8 cellular contexts compared by ENCODE assay signal in the genomic region with DNA sequence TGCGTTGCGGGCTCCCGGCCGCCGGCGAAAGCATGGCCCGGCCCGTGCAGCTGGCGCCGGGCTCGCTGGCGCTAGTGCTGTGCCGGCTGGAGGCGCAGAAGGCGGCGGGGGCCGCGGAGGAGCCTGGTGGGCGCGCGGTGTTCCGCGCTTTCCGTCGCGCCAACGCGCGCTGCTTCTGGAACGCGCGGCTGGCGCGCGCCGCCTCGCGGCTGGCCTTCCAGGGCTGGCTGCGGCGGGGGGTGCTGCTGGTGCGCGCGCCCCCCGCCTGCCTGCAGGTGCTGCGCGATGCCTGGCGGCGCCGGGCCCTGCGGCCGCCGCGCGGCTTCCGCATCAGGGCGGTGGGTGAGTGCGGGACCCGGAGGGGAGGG. TPM values are rescaled to one million over a fixed set of nuclear protein-coding genes. Genes with fewer than 3 reads are reported as not detected.
DNase-seq lines count a peak whose midpoint lies in the region; ATAC-seq, FAIRE-seq and TF ChIP-seq lines count a peak whose summit lies in the region.
"Not testable (repeated sequence)": the region's sequence is repeated elsewhere in the genome, so short reads cannot be mapped to it uniquely, and the experiment has no call there.

No MANE protein-coding gene starts in this region.

- not testable (repeated sequence) for H2BK12ac ChIP-seq in H1 (ENCODE audit: low read depth, low read length)

- H3K27ac Mint-ChIP-seq in GM23338, WTC11: not testable (repeated sequence)

- peaks cover 18% of the 10 kb centered on the region for H3K27me3 Mint-ChIP-seq in GM23338 (ENCODE audit: insufficient read depth, low read depth, poor library complexity)
- peaks cover 30% of the 10 kb centered on the region for H3K27me3 Mint-ChIP-seq in WTC11 (ENCODE audit: low read depth)

- not testable (repeated sequence) for H4K20me1 ChIP-seq in GM23338 (replicated peaks; ENCODE audit: insufficient read depth); H1 (replicated peaks in 1 of 2; ENCODE audit: control insufficient read depth in 1 of 2, insufficient read depth in 2 of 2, low read length in 2 of 2)

- H3K4ac ChIP-seq in H1 (replicated peaks; ENCODE audit: insufficient read length, low read depth, low read length) = not testable (repeated sequence)

- H3K79me1 ChIP-seq in H1 (ENCODE audit: low read depth, low read length) = not testable (repeated sequence)

- not testable (repeated sequence) for H4K8ac ChIP-seq in H1 (ENCODE audit: extremely low read depth, insufficient read depth, low read length)

- not testable (repeated sequence) for H2AFZ ChIP-seq in GM23338; H1 (ENCODE audit: low read length)

- H3K9me3 ChIP-seq in A549; H1 (ENCODE audit: insufficient read depth in 2 of 2, low read depth in 1 of 2, low read length in 1 of 2); prostate gland: not testable (repeated sequence)

- FAIRE-seq in A549 (lab: Jason Lieb, UNC); H1 (lab: Jason Lieb, UNC): not testable (repeated sequence)

- not testable (repeated sequence) for TF ChIP-seq CTCF in A549 (IDR thresholded peaks at IDR 0.05); GM23338 (conservative IDR thresholded peaks at IDR 0.05; ENCODE audit: low read depth in 2 of 2); WTC11 (IDR thresholded peaks at IDR 0.05); H1 (IDR thresholded peaks at IDR 0.05; ENCODE audit: control extremely low read depth in 1 of 3, insufficient read depth in 1 of 3, low read depth in 1 of 3, low read length in 3 of 3); prostate gland (IDR thresholded peaks at IDR 0.05)

- not testable (repeated sequence) for DNase-seq in A549 (ENCODE audit: low read depth in 1 of 2, low spot score in 1 of 2); GM23338 (ENCODE audit: low spot score); WTC11 (ENCODE audit: low spot score); H1 (ENCODE audit: low read depth in 1 of 2, low spot score in 2 of 2); prostate gland (ENCODE audit: low spot score)

- not testable (repeated sequence) for H3K4me1 Mint-ChIP-seq in GM23338, WTC11

- H3K9me3 Mint-ChIP-seq in GM23338, WTC11: not testable (repeated sequence)

- H4K5ac ChIP-seq in H1 (ENCODE audit: insufficient read length, low read depth, low read length) = not testable (repeated sequence)

- not testable (repeated sequence) for H3K23ac ChIP-seq in H1 (ENCODE audit: insufficient read length)

- TF ChIP-seq POLR2A in A549 (IDR thresholded peaks at IDR 0.05; ENCODE audit: low read length); H1 (IDR thresholded peaks at IDR 0.05; ENCODE audit: control extremely low read depth in 1 of 2, low read depth in 2 of 2, low read length in 2 of 2); prostate gland (IDR thresholded peaks at IDR 0.05): not testable (repeated sequence)

- peaks cover 12% of the 10 kb centered on the region; the same call in 1 of the 2 replicates for H3F3A ChIP-seq in GM23338 (replicated peaks; ENCODE audit: low read depth)

- not testable (repeated sequence) for H2BK5ac ChIP-seq in H1 (ENCODE audit: low read depth, low read length)

- H3K9me2 ChIP-seq in GM23338 (ENCODE audit: insufficient read depth) = not testable (repeated sequence)

- H3K18ac ChIP-seq in H1 (ENCODE audit: extremely low read depth, low read length) = not testable (repeated sequence)

- H2BK120ac ChIP-seq in H1 (replicated peaks; ENCODE audit: low read depth, low read length) = not testable (repeated sequence)

- no CpG with 5 or more reads among the region's 58 CpGs for WGBS in A549 (ENCODE audit: missing lambda C conversion rate)
- WGBS in H1 (ENCODE audit: extremely low coverage in 1 of 2, insufficient coverage in 1 of 2, insufficient read length in 1 of 2, insufficient replicate concordance in 2 of 2, low coverage in 1 of 2, low lambda C conversion rate in 2 of 2, missing lambda C conversion rate in 1 of 2), 2 experiments = 0% methylated on average over 12 of the region's 58 CpGs; no CpG with 5 or more reads in 1 of the 2 experiments
- WGBS in prostate gland = 0% methylated on average over 4 of the region's 58 CpGs

- not testable (repeated sequence) for H3K36me3 Mint-ChIP-seq in GM23338 (ENCODE audit: low read depth); WTC11

- TF ChIP-seq RAD21 in A549 (conservative IDR thresholded peaks at IDR 0.05 in 1 of 2, IDR thresholded peaks at IDR 0.05 in 1 of 2); H1 (IDR thresholded peaks at IDR 0.05 in 1 of 2, conservative IDR thresholded peaks at IDR 0.05 in 1 of 2; ENCODE audit: low read depth in 2 of 2, low read length in 2 of 2): not testable (repeated sequence)

- intact Hi-C loops in prostate gland (cut with DNase I) = not testable (repeated sequence)

- H3K14ac ChIP-seq in H1 (ENCODE audit: insufficient read length) = not testable (repeated sequence)

- H3K4me1 ChIP-seq in A549; GM23338 (ENCODE audit: insufficient read depth); H1 (replicated peaks in 1 of 4; ENCODE audit: control insufficient read depth in 3 of 4, insufficient read depth in 4 of 4, low read length in 3 of 4); prostate gland (replicated peaks): not testable (repeated sequence)

- ATAC-seq in A549 (peak in 1 of 2 experiments; percentile 55; a peak in 5 of 6 replicates), GM18909 (IDR thresholded peaks at IDR 0.05; ENCODE audit: poor library complexity, unreplicated experiment) (peak; percentile 45), GM23338 (peak; percentile 26), HG03469 (IDR thresholded peaks at IDR 0.05; ENCODE audit: unreplicated experiment) (peak; percentile 26), WTC11 (peak; percentile 57)

- CTCF ChIA-PET in A549 (lab: Yijun Ruan, JAX) (interaction anchor here (0.7 to 2.5 kb wide), 16 partner anchors 9 to 82 kb away, joined by 3 to 9 read pairs (median 4); no protein-coding TSS in a partner anchor), WTC11 (lab: Charles Lee) (interaction anchor here (0.6 to 2.6 kb wide), 10 partner anchors 10 to 395 kb away, joined by 3 to 7 read pairs (median 4); partner anchors contain the start of gene DDX21), H1 (lab: Charles Lee; ENCODE audit: partially characterized antibody) (interaction anchor here (0.6 to 1.5 kb wide), 8 partner anchors 9 to 675 kb away, joined by 3 to 6 read pairs (median 4); no protein-coding TSS in a partner anchor)

- H3K4me2 ChIP-seq in A549 = peak overlapping the region; percentile 83
- H3K4me2 ChIP-seq in GM23338 = peak overlapping the region; percentile 90; the same call in 1 of the 2 replicates
- peak overlapping the region; percentile 90 to 98; a peak in 2 of 4 replicates for H3K4me2 ChIP-seq in H1 (ENCODE audit: insufficient read depth in 1 of 2, low read depth in 2 of 2, low read length in 2 of 2)

- not testable (repeated sequence) for H2BK15ac ChIP-seq in H1 (ENCODE audit: low read length)

- peaks cover 34% of the 10 kb centered on the region for H3K27me3 ChIP-seq in GM23338 (ENCODE audit: insufficient read depth)
- peaks cover 0 to 13% (median 12%) of the 10 kb centered on the region in 4 experiments; a peak in 5 of 7 replicates for H3K27me3 ChIP-seq in H1 (replicated peaks in 1 of 4; ENCODE audit: control insufficient read depth in 3 of 4, extremely low read depth in 1 of 4, insufficient read depth in 3 of 4, low read length in 3 of 4)
- not testable (repeated sequence) for H3K27me3 ChIP-seq in layer of hippocampus (ENCODE audit: control insufficient read depth, insufficient read depth, low read length); prostate gland (replicated peaks; ENCODE audit: insufficient read depth)

- H3K4me3 Mint-ChIP-seq in GM23338, WTC11: not testable (repeated sequence)

- not testable (repeated sequence) for H3K23me2 ChIP-seq in H1 (ENCODE audit: low read depth, low read length)

- not testable (repeated sequence) for H4K91ac ChIP-seq in H1 (replicated peaks; ENCODE audit: insufficient read length, low read length)

- not testable (repeated sequence) for H3K79me2 ChIP-seq in GM23338 (replicated peaks; ENCODE audit: insufficient read depth); H1 (ENCODE audit: control insufficient read depth in 1 of 2, insufficient read depth in 2 of 2, low read length in 2 of 2)

- H3K4me3 ChIP-seq in A549 = peak overlapping the region; percentile 68
- peak overlapping the region; percentile 92 for H3K4me3 ChIP-seq in GM23338
- peak overlapping the region; percentile 65 to 92 (median 72); a peak in 7 of 8 replicates for H3K4me3 ChIP-seq in H1 (ENCODE audit: extremely low read depth in 1 of 4, insufficient read depth in 2 of 4, low read depth in 3 of 4, low read length in 4 of 4)
- peak overlapping the region; percentile 51 for H3K4me3 ChIP-seq in prostate gland

- H3K56ac ChIP-seq in H1 (replicated peaks; ENCODE audit: insufficient read length, low read depth, low read length) = not testable (repeated sequence)

- POLR2A ChIA-PET in A549 (lab: Yijun Ruan, JAX) = interaction anchor here (0.6 to 1.8 kb wide), 9 partner anchors 12 to 944 kb away, joined by 3 to 6 read pairs (median 4); partner anchors contain the start of genes DDX50 and SIRT1
- POLR2A ChIA-PET in WTC11 (lab: Charles Lee) = interaction anchor here (0.6 to 1.2 kb wide), 3 partner anchors 29 to 350 kb away, joined by 3 to 4 read pairs (median 3); partner anchors contain the start of gene DDX50
- POLR2A ChIA-PET in H1 (lab: Charles Lee; ENCODE audit: partially characterized antibody) = interaction anchor here (0.6 to 1.6 kb wide), 17 partner anchors 8 to 988 kb away, joined by 3 to 10 read pairs (median 3); partner anchors contain the start of genes DDX21, DDX50, DNA2 and HNRNPH3

- H2AK5ac ChIP-seq in H1 (ENCODE audit: low read depth, low read length) = not testable (repeated sequence)

- TF ChIP-seq EP300 in A549 (IDR thresholded peaks at IDR 0.05); H1 (IDR thresholded peaks at IDR 0.05; ENCODE audit: borderline replicate concordance in 1 of 2, low read depth in 2 of 2, low read length in 2 of 2): not testable (repeated sequence)

- not testable (repeated sequence) for H2BK20ac ChIP-seq in H1 (ENCODE audit: low read length)

- peak overlapping the region in 1 of 4 experiments; percentile 72; a peak in 2 of 7 replicates for H3K9ac ChIP-seq in H1 (replicated peaks in 1 of 4; ENCODE audit: extremely low read depth in 1 of 4, low read depth in 3 of 4, low read length in 3 of 4)

- not testable (repeated sequence) for H3K36me3 ChIP-seq in GM23338 (ENCODE audit: insufficient read depth); H1 (ENCODE audit: control insufficient read depth in 2 of 4, insufficient read depth in 4 of 4, low read length in 3 of 4); prostate gland

- H3K27ac ChIP-seq in A549 = peak overlapping the region; percentile 81 to 84
- H3K27ac ChIP-seq in GM23338 (ENCODE audit: low read depth); H1 (ENCODE audit: low read depth, low read length): not testable (repeated sequence)
- peak overlapping the region; percentile 75 for H3K27ac ChIP-seq in layer of hippocampus (ENCODE audit: low read depth, low read length)
- peak overlapping the region in 1 of 2 donors; percentile 60 for H3K27ac ChIP-seq in prostate gland

RNA-seq across cellular contexts. Expression of gene STOX1, which starts 0.2 kb away (rescaled TPM):
- polyA plus RNA-seq in A549 (2011; rRNA removed) = 1.6 and 1.8 TPM in 2 replicates
- polyA plus RNA-seq in A549 (2012; cell fraction: cytosol; rRNA removed) = 0.41 and 0.48 TPM in 2 replicates
- polyA plus RNA-seq in A549 (2012; cell fraction: nucleus; rRNA removed) = 0.24 and 0.29 TPM in 2 replicates
- polyA plus RNA-seq in A549 (2017; fragmentation: RNase III; extraction: RNeasy Plus Mini Kit Qiagen cat#74134 plus additional on column Dnase treatment) = 0.64 to 0.94 TPM (median 0.69 TPM) in 3 replicates
- polyA minus RNA-seq in A549 (2011; rRNA and poly(A)+ RNA removed) = 0.68 and 0.74 TPM in 2 replicates
- 2.2 and 2.7 TPM in 2 replicates for total RNA-seq in GM23338 (2014; rRNA removed; shearing (Covaris generic))
- polyA plus RNA-seq in GM23338 (2016; fragmentation: Nextera tagmentation; extraction: Ambion mirVana) = 1.6 and 1.7 TPM in 2 replicates
- 1.6 to 1.9 TPM (median 1.6 TPM) in 3 replicates for total RNA-seq in WTC11 (2021)
- 2.5 and 2.6 TPM in 2 replicates for total RNA-seq in H1 (2021; fragmentation: NEBNext Ultra II Directional; extraction: Animal tissue kit (Norgen Biotek cat#: 25700))
- 0.47 and 0.92 TPM in 2 replicates for polyA plus RNA-seq in H1 (2011; rRNA removed)
- polyA plus RNA-seq in H1 (2011; cell fraction: cytosol; rRNA removed) = 1.1 TPM
- 0.70 TPM for polyA plus RNA-seq in H1 (2011; cell fraction: nucleus; rRNA removed)
- polyA plus RNA-seq in H1 (2012, experiment 1 of 2) = 1.5 to 2.3 TPM (median 1.8 TPM) in 4 replicates
- 0.13 TPM for polyA plus RNA-seq in H1 (2012, experiment 2 of 2)
- polyA plus RNA-seq in H1 (2013, experiment 1 of 2) = 0.83 TPM
- polyA plus RNA-seq in H1 (2013, experiment 2 of 2) = 1.1 TPM
- 2.4 and 3.6 TPM in 2 replicates for polyA minus RNA-seq in H1 (2011; rRNA and poly(A)+ RNA removed)
- polyA minus RNA-seq in H1 (2011; cell fraction: cytosol; rRNA and poly(A)+ RNA removed) = 1.4 TPM
- polyA minus RNA-seq in H1 (2011; cell fraction: nucleus; rRNA and poly(A)+ RNA removed) = 1.8 TPM
- 1 to 10 TPM; 4.7 to 9.2 TPM for total RNA-seq in prostate gland
